Comparison of ENCODE assay signal across 29 cellular contexts in the genomic region with DNA sequence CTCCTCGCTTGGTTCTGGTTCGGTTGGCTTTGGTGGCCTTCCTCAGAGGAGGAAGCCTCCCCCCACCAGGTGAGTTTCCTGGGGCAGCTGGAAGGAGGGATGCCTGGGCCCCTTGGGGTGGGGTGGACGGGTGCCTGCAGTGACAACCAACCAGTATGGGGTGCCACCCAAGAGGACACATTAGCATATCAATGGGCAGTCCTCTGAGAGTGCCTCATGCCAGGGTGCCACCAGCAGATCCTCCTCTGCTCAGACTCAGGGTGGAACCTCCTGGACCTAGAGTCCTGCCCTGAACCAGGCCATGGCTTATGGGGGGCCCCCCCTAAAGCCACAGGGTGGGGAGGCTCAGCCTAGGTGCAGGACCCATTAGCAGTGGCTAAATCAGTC. TPM values are rescaled to one million over a fixed set of nuclear protein-coding genes. Genes with fewer than 3 reads are reported as not detected.
A peak's percentile ranks its signal among the peaks of the same experiment; 100 is the strongest.
DNase-seq lines count a peak whose midpoint lies in the region; ATAC-seq and TF ChIP-seq lines count a peak whose summit lies in the region.
"Had no signal": no experiment of that assay in that cellular context is flagged by ENCODE, and none has a peak within 500 bp of the region (broad histone marks: within the 10 kb centered on the region; RNA-seq: fewer than 3 reads in every experiment).

No MANE protein-coding gene starts in this region.

- intact Hi-C loops in transverse colon (cut with DNase I; ENCODE audit: low total_unique reads) = no loop called here

- peaks cover 61% of the 10 kb centered on the region for H3K27me3 Mint-ChIP-seq in central memory CD8-positive, alpha-beta T cell

- DNase-seq in DMS153 (lab: John Stamatoyannopoulos, UW) (peak; percentile 42), DMS153 treated with DMSO at 0.1 percent for 48 hours (lab: John Stamatoyannopoulos, UW; ENCODE audit: unreplicated experiment) (no peak), transverse colon (peak; percentile 80), HCEC 1CT (no peak), G401 (ENCODE audit: low spot score) (no peak)
- DNase-seq in central memory CD8-positive, alpha-beta T cell (ENCODE audit: low spot score in 2 of 2) = no peak
- DNase-seq: activated CD4-positive, CD25-positive, alpha-beta regulatory T cell treated with anti-CD3 and anti-CD28 coated beads, Interleukin-2, amount 50 U/mL, for 72 hours; activated naive CD8-positive, alpha-beta T cell treated with anti-CD3 and anti-CD28 coated beads for 36 hours; activated T-cell treated with anti-CD3 and anti-CD28 coated beads for 4 hours; aorta; central memory CD4-positive, alpha-beta T cell; dermis blood vessel endothelial cell; islet precursor cell; NCI-H446 treated with DMSO at 0.1 percent for 48 hours; NCI-H82; stimulated activated CD4-positive, alpha-beta T cell treated with anti-CD3 and anti-CD28 coated beads, Interleukin-15, amount 100 ng/mL, for 24 hours; stimulated activated naive B cell treated with anti-CD40 and anti-IgM and Interleukin-4, amounts not matched to agents 10 μg/mL and 1 μg/mL and 100 μg/mL, for 72 hours had no signal

- no peak overlapping the region for H3K4me3 Mint-ChIP-seq in central memory CD8-positive, alpha-beta T cell
- H3K4me3 Mint-ChIP-seq: activated naive CD8-positive, alpha-beta T cell treated with anti-CD3 and anti-CD28 coated beads for 36 hours; CD4-positive, alpha-beta memory T cell; stimulated activated naive B cell treated with anti-CD40 and anti-IgM and Interleukin-4, amounts not matched to agents 10 μg/mL and 1 μg/mL and 100 μg/mL, for 72 hours had no signal

- TF ChIP-seq POLR2A in transverse colon (IDR thresholded peaks at IDR 0.05) = peak; percentile 87

- H3K4me1 Mint-ChIP-seq in central memory CD8-positive, alpha-beta T cell = peaks cover 19% of the 10 kb centered on the region

- H3K4me3 ChIP-seq in mucosa of rectum (ENCODE audit: low read length in 2 of 2) (peak overlapping the region; percentile 61 to 62), transverse colon (peak overlapping the region in 3 of 4 donors; percentile 3 to 59 (median 35))
- H3K4me3 ChIP-seq: neural progenitor cell, SK-N-MC, thoracic aorta had no signal

- in situ Hi-C loops in transverse colon (cut with MboI; ENCODE audit: low pct_ligation_motif_present in 1 of 4, low pct_unique_long_range_greater_than_20kb in 1 of 4, low sequenced_read_pairs in 3 of 4) = loop anchor here in 3 of 4 donors (10.0 to 25.0 kb wide), 3 partner anchors 108 to 125 kb away; a partner anchor contains a TSS
- in situ Hi-C loops in G401 (cut with HindIII; ENCODE audit: low sequenced_read_pairs) = no loop called here

- no peaks in the 10 kb centered on the region for H3K9me3 Mint-ChIP-seq in central memory CD8-positive, alpha-beta T cell
- H3K9me3 Mint-ChIP-seq: activated naive CD8-positive, alpha-beta T cell treated with anti-CD3 and anti-CD28 coated beads for 36 hours; CD4-positive, alpha-beta memory T cell; neural progenitor cell; stimulated activated naive B cell treated with anti-CD40 and anti-IgM and Interleukin-4, amounts not matched to agents 10 μg/mL and 1 μg/mL and 100 μg/mL, for 72 hours had no signal

- no peaks in the 10 kb centered on the region for H3K36me3 Mint-ChIP-seq in central memory CD8-positive, alpha-beta T cell (ENCODE audit: insufficient read depth)
- H3K36me3 Mint-ChIP-seq: activated naive CD8-positive, alpha-beta T cell treated with anti-CD3 and anti-CD28 coated beads for 36 hours; CD4-positive, alpha-beta memory T cell; neural progenitor cell had no signal

- H3K9me3 ChIP-seq in mucosa of rectum (ENCODE audit: control insufficient read depth in 2 of 2, low read length in 2 of 2) (no peaks in the 10 kb centered on the region), transverse colon (no peaks in the 10 kb centered on the region)
- H3K9me3 ChIP-seq: thoracic aorta had no signal

- peak in 1 of 5 experiments; percentile 2 for TF ChIP-seq CTCF in transverse colon (IDR thresholded peaks at IDR 0.05)

- H3K36me3 ChIP-seq in mucosa of rectum (ENCODE audit: control insufficient read depth in 2 of 2, insufficient read depth in 2 of 2, low read length in 2 of 2) = peaks cover under 1 to 3% of the 10 kb centered on the region in 2 donors
- no peaks in the 10 kb centered on the region for H3K36me3 ChIP-seq in transverse colon
- H3K36me3 ChIP-seq: neural progenitor cell, thoracic aorta had no signal

- WGBS in transverse colon (ENCODE audit: low coverage in 1 of 2), 2 donors = 42% methylated on average over 3 of the region's 3 CpGs; no CpG with 5 or more reads in 1 of the 2 donors

- peak overlapping the region; percentile 98 to 99 for H3K27ac ChIP-seq in mucosa of rectum (ENCODE audit: low read depth in 2 of 2, low read length in 2 of 2)
- peak overlapping the region; percentile 90 to 93 (median 91) for H3K27ac ChIP-seq in transverse colon
- H3K27ac ChIP-seq: KMS-11, neural progenitor cell, SK-N-MC, thoracic aorta had no signal

- TF ChIP-seq EP300 in transverse colon (IDR thresholded peaks at IDR 0.05; ENCODE audit: low read depth) = no peak

- no peak for ATAC-seq in central memory CD8-positive, alpha-beta T cell (replicated peaks; ENCODE audit: extremely low read depth, poor library complexity, severe bottlenecking)
- no peak for ATAC-seq in GM18498 (IDR thresholded peaks at IDR 0.05; ENCODE audit: unreplicated experiment)
- ATAC-seq: stimulated activated naive B cell treated with anti-CD40 and anti-IgM and Interleukin-4, amounts not matched to agents 10 μg/mL and 1 μg/mL and 100 μg/mL, for 72 hours had no signal

- H3K27me3 ChIP-seq in mucosa of rectum (ENCODE audit: control insufficient read depth in 2 of 2, insufficient read depth in 2 of 2, low read length in 2 of 2) = peaks cover 0 to 10% of the 10 kb centered on the region in 2 donors
- peaks cover 49% of the 10 kb centered on the region for H3K27me3 ChIP-seq in transverse colon

- H3K4me1 ChIP-seq in mucosa of rectum (ENCODE audit: control insufficient read depth in 2 of 2, insufficient read depth in 2 of 2, low read length in 2 of 2) (peaks cover 56 to 70% of the 10 kb centered on the region in 2 donors), transverse colon (peaks cover 23 to 74% (median 57%) of the 10 kb centered on the region in 4 donors)

- H3K27ac Mint-ChIP-seq in central memory CD8-positive, alpha-beta T cell (ENCODE audit: low read depth) = peak overlapping the region; percentile 72
- H3K27ac Mint-ChIP-seq: activated naive CD8-positive, alpha-beta T cell treated with anti-CD3 and anti-CD28 coated beads for 36 hours; neural progenitor cell; stimulated activated naive B cell treated with anti-CD40 and anti-IgM and Interleukin-4, amounts not matched to agents 10 μg/mL and 1 μg/mL and 100 μg/mL, for 72 hours had no signal

- H3K9ac ChIP-seq in mucosa of rectum (ENCODE audit: low read depth in 1 of 2, low read length in 2 of 2) = peak overlapping the region; percentile 84 to 99
- H3K9ac ChIP-seq: KMS-11, neural progenitor cell had no signal

RNA-seq across cellular contexts. Expression of a gene that starts 2.7 kb away (rescaled TPM):
- total RNA-seq in transverse colon = 100 to 1,000 TPM; 125 to 509 (median 223) TPM
- 3.4 and 8.6 TPM in 2 replicates for total RNA-seq in G401 (2014; rRNA removed; shearing (Covaris generic))
- total RNA-seq: A172; activated naive CD8-positive, alpha-beta T cell treated with anti-CD3 and anti-CD28 coated beads for 36 hours; CD4-positive, alpha-beta memory T cell; dermis blood vessel endothelial cell; endothelial cell of umbilical vein; glomerular endothelial cell; T-helper 1 cell treated with Interleukin-12 subunit alpha and Interleukin-12 subunit beta and Interleukin-4 antibody, amounts not matched to agents 30 ng/mL and 1 ng/mL, for 36 hours had no signal

RNA-seq across cellular contexts. Expression of a gene that starts 7.5 kb away (rescaled TPM):
- total RNA-seq in transverse colon = 100 to 1,000 TPM in 1 of 4 donors, 10 to 100 TPM in 3; 63.5 to 193 (median 73.2) TPM
- 30.8 and 45.5 TPM in 2 replicates for total RNA-seq in G401 (2014; rRNA removed; shearing (Covaris generic))

RNA-seq across cellular contexts. Expression of a gene that starts 21.8 kb away (rescaled TPM):
- not detected for total RNA-seq in transverse colon
- total RNA-seq in G401 (2014; rRNA removed; shearing (Covaris generic)) = not detected in 2 replicates
- total RNA-seq: A172; activated naive CD8-positive, alpha-beta T cell treated with anti-CD3 and anti-CD28 coated beads for 36 hours; aorta; CD4-positive, alpha-beta memory T cell; dermis blood vessel endothelial cell; endothelial cell of umbilical vein; glomerular endothelial cell; posterior vena cava; T-helper 1 cell treated with Interleukin-12 subunit alpha and Interleukin-12 subunit beta and Interleukin-4 antibody, amounts not matched to agents 30 ng/mL and 1 ng/mL, for 36 hours; thoracic aorta had no signal

RNA-seq across cellular contexts. Expression of a gene that starts 35.7 kb away (rescaled TPM):
- total RNA-seq in transverse colon = 1 to 10 TPM in 1 of 4 donors, under 1 TPM in 1, not detected in 2; 0.64 to 1.9 TPM
- total RNA-seq in G401 (2014; rRNA removed; shearing (Covaris generic)) = 0.43 and 0.44 TPM in 2 replicates

RNA-seq across cellular contexts. Expression of a gene that starts 38.8 kb away (rescaled TPM):
- 10 to 100 TPM in 1 of 4 donors, 1 to 10 TPM in 2, under 1 TPM in 1; 0.80 to 48.3 (median 1.3) TPM for total RNA-seq in transverse colon
- total RNA-seq in G401 (2014; rRNA removed; shearing (Covaris generic)) = not detected in 2 replicates
- total RNA-seq: A172; activated naive CD8-positive, alpha-beta T cell treated with anti-CD3 and anti-CD28 coated beads for 36 hours; endothelial cell of umbilical vein; glomerular endothelial cell; T-helper 1 cell treated with Interleukin-12 subunit alpha and Interleukin-12 subunit beta and Interleukin-4 antibody, amounts not matched to agents 30 ng/mL and 1 ng/mL, for 36 hours had no signal

Comparison
In these comparisons a context has a peak if more than half of its experiments do, and no peak if none do; other contexts are left out.
1. DNase-seq: peak in DMS153 (single experiment) and transverse colon (single experiment); none in DMS153 treated with DMSO at 0.1 percent for 48 hours (single experiment), central memory CD8-positive, alpha-beta T cell (0 of 2), HCEC 1CT (single experiment) and G401 (single experiment).
2. RNA of a gene that starts 2.7 kb away (total RNA-seq): 125 to 509 TPM in transverse colon; 3.4 to 8.6 TPM in G401; every median in the first group is over 10 times any median in the second.